Comparison of ENCODE assay signal across 8 cellular contexts in the genomic region with DNA sequence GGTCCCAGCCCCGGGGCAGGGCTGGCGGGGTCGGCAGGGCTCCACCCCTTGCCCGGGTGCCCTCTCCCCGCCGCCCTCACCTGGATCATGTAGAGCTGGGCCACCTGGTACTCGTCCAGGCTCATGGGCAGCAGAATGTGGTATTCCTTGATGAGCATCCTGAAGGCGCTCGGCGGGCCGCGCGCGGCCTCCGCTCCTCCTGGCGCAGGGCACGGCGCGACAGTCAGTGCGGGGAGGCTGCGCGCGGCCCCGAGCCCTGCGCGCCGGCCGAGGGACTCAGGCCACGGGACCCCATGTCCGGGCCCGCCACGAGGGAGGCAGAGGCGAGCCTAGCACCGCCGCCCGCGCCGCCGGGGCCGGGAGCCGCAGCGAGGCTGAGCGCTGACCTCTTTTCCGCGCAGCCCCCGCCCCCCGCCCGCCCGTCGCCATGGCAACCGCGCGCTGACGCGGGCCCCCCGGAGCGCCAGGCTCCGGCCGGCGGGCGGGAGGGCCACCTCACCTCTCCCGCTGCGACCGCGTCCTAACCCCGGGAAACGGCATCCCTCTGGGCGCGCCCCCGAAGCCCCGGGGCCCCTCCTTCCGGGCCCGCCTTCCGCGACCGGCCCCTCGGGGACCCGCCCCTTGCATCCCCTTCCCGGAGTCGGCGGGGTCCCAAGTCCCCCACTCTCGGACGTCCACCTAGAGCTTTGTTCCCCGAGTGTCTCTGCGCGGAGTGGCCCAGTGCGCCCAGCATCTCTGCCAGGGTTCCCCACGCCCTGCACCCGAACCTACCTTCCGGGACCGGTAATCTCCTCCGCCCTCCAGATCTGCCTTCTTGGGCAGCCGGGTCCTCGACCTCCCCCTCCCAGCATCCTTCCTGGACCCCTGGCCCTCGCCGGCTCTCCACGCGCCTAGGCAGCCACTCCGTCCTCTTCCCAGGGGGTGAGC. TPM values are rescaled to one million over a fixed set of nuclear protein-coding genes. Genes with fewer than 3 reads are reported as not detected.
A peak's percentile ranks its signal among the peaks of the same experiment; 100 is the strongest.
DNase-seq lines count a peak whose midpoint lies in the region; ATAC-seq and TF ChIP-seq lines count a peak whose summit lies in the region.

No MANE protein-coding gene starts in this region.

- DNase-seq in heart left ventricle (peak in 3 of 5 donors; percentile 41 to 68 (median 54)), cardiac septum (ENCODE audit: low spot score) (no peak), RPMI7951 (ENCODE audit: low read depth) (peak; percentile 45), breast epithelium (ENCODE audit: low spot score in 2 of 2) (no peak), right lobe of liver (peak in 1 of 3 donors; percentile 74), occipital lobe (lab: John Stamatoyannopoulos, UW) (no peak)

- H3K27me3 ChIP-seq in heart left ventricle (no peaks in the 10 kb centered on the region), breast epithelium (no peaks in the 10 kb centered on the region), right lobe of liver (no peaks in the 10 kb centered on the region), subcutaneous abdominal adipose tissue (ENCODE audit: control insufficient read depth in 5 of 5, insufficient read depth in 4 of 5, low read length in 5 of 5) (peaks cover 0 to 3% (median 0%) of the 10 kb centered on the region in 5 donors)

- no peak for TF ChIP-seq CTCF in heart left ventricle (IDR thresholded peaks at IDR 0.05)
- no peak for TF ChIP-seq CTCF in breast epithelium (IDR thresholded peaks at IDR 0.05)
- TF ChIP-seq CTCF in right lobe of liver (IDR thresholded peaks at IDR 0.05) = no peak

- H3K4me1 ChIP-seq in heart left ventricle (peaks cover 10 to 56% (median 37%) of the 10 kb centered on the region in 12 donors), breast epithelium (peaks cover 17 to 27% of the 10 kb centered on the region in 2 donors), right lobe of liver (peaks cover 0 to 34% (median 8%) of the 10 kb centered on the region in 4 donors), subcutaneous abdominal adipose tissue (ENCODE audit: control insufficient read depth in 5 of 5, insufficient read depth in 5 of 5, low read length in 5 of 5) (peaks cover 2 to 54% (median 46%) of the 10 kb centered on the region in 5 donors)

- H3K27ac ChIP-seq in heart left ventricle = peak overlapping the region in 11 of 12 donors; percentile 95 to 100 (median 99)
- peak overlapping the region; percentile 98 for H3K27ac ChIP-seq in breast epithelium
- peak overlapping the region; percentile 87 to 98 (median 93) for H3K27ac ChIP-seq in right lobe of liver
- H3K27ac ChIP-seq in subcutaneous abdominal adipose tissue (ENCODE audit: low read depth, low read length) = peak overlapping the region; percentile 87

- H3K4me3 ChIP-seq in heart left ventricle (peak overlapping the region; percentile 53 to 89 (median 78)), breast epithelium (peak overlapping the region; percentile 59 to 70 (median 70)), right lobe of liver (peak overlapping the region; percentile 64 to 92 (median 65)), subcutaneous abdominal adipose tissue (ENCODE audit: low read depth in 1 of 5, low read length in 5 of 5) (peak overlapping the region in 4 of 5 donors; percentile 64 to 79 (median 74))

- intact Hi-C loops in heart left ventricle (cut with DNase I) (loop anchor here in 2 of 10 donors (2.0 to 5.0 kb wide), 4 partner anchors 21 to 151 kb away; a partner anchor contains a TSS), cardiac septum (cut with DNase I) (no loop called here), breast epithelium (cut with DNase I; ENCODE audit: low total_unique reads) (loop anchor here (10.0 kb wide), 1 partner anchor 109 kb away; a partner anchor contains a TSS), right lobe of liver (cut with DNase I) (loop anchor here in 1 of 2 donors (10.0 kb wide), 1 partner anchor 109 kb away; a partner anchor contains a TSS)

- no peak for ATAC-seq in heart left ventricle
- no peak for ATAC-seq in right lobe of liver
- ATAC-seq in GM19324 (IDR thresholded peaks at IDR 0.05; ENCODE audit: low FRiP score, unreplicated experiment) = no peak

- no peaks in the 10 kb centered on the region for H3K9me3 ChIP-seq in heart left ventricle
- H3K9me3 ChIP-seq in breast epithelium = no peaks in the 10 kb centered on the region
- H3K9me3 ChIP-seq in right lobe of liver = no peaks in the 10 kb centered on the region
- H3K9me3 ChIP-seq in subcutaneous abdominal adipose tissue (ENCODE audit: control insufficient read depth in 5 of 5, low read length in 5 of 5) = no peaks in the 10 kb centered on the region

- peak overlapping the region in 4 of 5 donors; percentile 20 to 75 (median 52) for H3K9ac ChIP-seq in subcutaneous abdominal adipose tissue (ENCODE audit: low read length in 5 of 5)

- WGBS in heart left ventricle, 4 donors = 3 to 4% (median 4%) methylated on average over 35 to 99 of the region's 99 CpGs
- 2% methylated on average over 10 of the region's 99 CpGs for WGBS in right lobe of liver (ENCODE audit: insufficient coverage, low coverage, low lambda C conversion rate, missing lambda C conversion rate)

- H3K36me3 ChIP-seq in heart left ventricle (peaks cover 0 to 38% (median 19%) of the 10 kb centered on the region in 9 donors), breast epithelium (no peaks in the 10 kb centered on the region), right lobe of liver (no peaks in the 10 kb centered on the region), subcutaneous abdominal adipose tissue (ENCODE audit: control insufficient read depth in 5 of 5, insufficient read depth in 5 of 5, low read length in 5 of 5) (peaks cover 0 to 21% (median 7%) of the 10 kb centered on the region in 5 donors)

- TF ChIP-seq POLR2A in heart left ventricle (IDR thresholded peaks at IDR 0.05) (no peak), breast epithelium (IDR thresholded peaks at IDR 0.05) (no peak), right lobe of liver (IDR thresholded peaks at IDR 0.05) (no peak)

RNA-seq across cellular contexts. Expression of a gene that starts 0.9 kb away (rescaled TPM):
- 10 to 100 TPM; 24.9 to 69.1 (median 34.3) TPM for total RNA-seq in heart left ventricle
- polyA plus RNA-seq in heart left ventricle = 10 to 100 TPM; 24.2 to 59.9 TPM
- 40.0 TPM for total RNA-seq in cardiac septum
- total RNA-seq in RPMI7951 (2014; rRNA removed; shearing (Covaris generic)) = 16.2 and 44.0 TPM in 2 replicates
- 10 to 100 TPM in 2 of 3 donors, 1 to 10 TPM in 1; 6.4 to 20.0 (median 11.7) TPM for total RNA-seq in breast epithelium
- total RNA-seq in right lobe of liver = 10 to 100 TPM in 4 of 6 experiments, 1 to 10 TPM in 2; 8.6 to 21.3 (median 15.0) TPM
- total RNA-seq in occipital lobe = 34.0 TPM

RNA-seq across cellular contexts. Expression of a gene that starts 3.7 kb away (rescaled TPM):
- total RNA-seq in heart left ventricle (100 to 1,000 TPM in 2 of 9 donors, 10 to 100 TPM in 7; 37.0 to 123 (median 59.3) TPM), cardiac septum (72.9 TPM), breast epithelium (10 to 100 TPM; 32.1 to 35.4 (median 32.8) TPM), right lobe of liver (10 to 100 TPM; 45.2 to 74.9 (median 55.7) TPM), occipital lobe (4.7 TPM)
- 100 to 1,000 TPM in 1 of 2 donors, 10 to 100 TPM in 1; 82.7 to 461 TPM for polyA plus RNA-seq in heart left ventricle
- total RNA-seq in RPMI7951 (2014; rRNA removed; shearing (Covaris generic)) = 71.7 and 84.9 TPM in 2 replicates

RNA-seq across cellular contexts. Expression of a gene that starts 19.0 kb away (rescaled TPM):
- not detected for total RNA-seq in heart left ventricle
- not detected for polyA plus RNA-seq in heart left ventricle
- total RNA-seq in cardiac septum = not detected
- not detected in 2 replicates for total RNA-seq in RPMI7951 (2014; rRNA removed; shearing (Covaris generic))
- not detected for total RNA-seq in breast epithelium
- not detected for total RNA-seq in right lobe of liver
- total RNA-seq in occipital lobe = not detected

RNA-seq across cellular contexts. Expression of a gene that starts 21.5 kb away (rescaled TPM):
- total RNA-seq in heart left ventricle = 10 to 100 TPM; 41.7 to 69.2 (median 53.0) TPM
- polyA plus RNA-seq in heart left ventricle = 10 to 100 TPM; 73.1 to 96.4 TPM
- 43.6 TPM for total RNA-seq in cardiac septum
- total RNA-seq in RPMI7951 (2014; rRNA removed; shearing (Covaris generic)) = 106 and 114 TPM in 2 replicates
- 10 to 100 TPM; 66.4 to 84.5 (median 69.8) TPM for total RNA-seq in breast epithelium
- total RNA-seq in right lobe of liver = 10 to 100 TPM; 20.8 to 33.9 (median 25.7) TPM
- 66.8 TPM for total RNA-seq in occipital lobe

RNA-seq across cellular contexts. Expression of a gene that starts 35.2 kb away (rescaled TPM):
- total RNA-seq in heart left ventricle = 100 to 1,000 TPM in 2 of 9 donors, 10 to 100 TPM in 7; 67.0 to 146 (median 77.2) TPM
- polyA plus RNA-seq in heart left ventricle = 10 to 100 TPM; 83.6 to 86.8 TPM
- total RNA-seq in cardiac septum = 76.1 TPM
- 25.6 and 28.0 TPM in 2 replicates for total RNA-seq in RPMI7951 (2014; rRNA removed; shearing (Covaris generic))
- total RNA-seq in breast epithelium = 10 to 100 TPM; 37.8 to 54.2 (median 42.3) TPM
- total RNA-seq in right lobe of liver = 100 to 1,000 TPM in 2 of 6 experiments, 10 to 100 TPM in 4; 29.1 to 133 (median 40.9) TPM
- total RNA-seq in occipital lobe = 13.1 TPM

Comparison
In these comparisons a context has a peak if more than half of its experiments do, and no peak if none do; other contexts are left out.
1. DNase-seq: peak in heart left ventricle (3 of 5) and RPMI7951 (single experiment); none in cardiac septum (single experiment), breast epithelium (0 of 2) and occipital lobe (single experiment).
2. Peak in every context shown above with its lines, with median percentiles within 50 percentile points of each other: H3K27ac ChIP-seq and H3K4me3 ChIP-seq.